Comparison of ENCODE assay signal across 12 cellular contexts in genomic region chr3:94413721-94414106, GRCh38.
DNase-seq lines count a peak whose midpoint lies in the region; ATAC-seq and TF ChIP-seq lines count a peak whose summit lies in the region.
"Had no signal": no experiment of that assay in that cellular context is flagged by ENCODE, and none has a peak within 500 bp of the region (broad histone marks: within the 10 kb centered on the region; RNA-seq: fewer than 3 reads in every experiment).

No MANE protein-coding gene starts in this region.

- no peaks in the 10 kb centered on the region for H3K36me3 Mint-ChIP-seq in activated CD8-positive, alpha-beta memory T cell treated with anti-CD3 and anti-CD28 coated beads, Interleukin-2, amount 10 ng/mL, durations not matched to agents 7 days and 5 days

- H3K4me3 Mint-ChIP-seq in activated CD8-positive, alpha-beta memory T cell treated with anti-CD3 and anti-CD28 coated beads, Interleukin-2, amount 10 ng/mL, durations not matched to agents 7 days and 5 days, result no peak overlapping the region
- H3K4me3 Mint-ChIP-seq: activated CD8-positive, alpha-beta T cell treated with anti-CD3 and anti-CD28 coated beads for 36 hours had no signal

- H3K9me3 Mint-ChIP-seq in activated CD8-positive, alpha-beta memory T cell treated with anti-CD3 and anti-CD28 coated beads, Interleukin-2, amount 10 ng/mL, durations not matched to agents 7 days and 5 days (ENCODE audit: low read depth), result peaks cover 6% of the 10 kb centered on the region
- H3K9me3 Mint-ChIP-seq: activated CD8-positive, alpha-beta T cell treated with anti-CD3 and anti-CD28 coated beads for 36 hours had no signal

- no peak for TF ChIP-seq CTCF in RWPE2 (IDR thresholded peaks at IDR 0.05; ENCODE audit: poor library complexity, severe bottlenecking)
- no peak for TF ChIP-seq CTCF in fibroblast of mammary gland (conservative IDR thresholded peaks at IDR 0.05; ENCODE audit: control insufficient read depth, insufficient read depth, low read depth, low read length)

- DNase-seq in GM04504 (ENCODE audit: low read depth), result peak; percentile 10
- no peak for DNase-seq in RWPE2 (ENCODE audit: low spot score)
- peak; percentile 61 for DNase-seq in fibroblast of mammary gland (ENCODE audit: low read depth)
- DNase-seq in NOMO-1 treated with DMSO at 0.1 percent for 48 hours (lab: John Stamatoyannopoulos, UW; ENCODE audit: unreplicated experiment), result no peak
- no peak for DNase-seq in activated CD8-positive, alpha-beta memory T cell treated with anti-CD3 and anti-CD28 coated beads, Interleukin-2, amount 10 ng/mL, durations not matched to agents 7 days and 5 days
- DNase-seq in SKM-1 (lab: John Stamatoyannopoulos, UW; ENCODE audit: unreplicated experiment), result no peak
- DNase-seq: activated CD8-positive, alpha-beta T cell treated with anti-CD3 and anti-CD28 coated beads for 36 hours; activated effector memory CD4-positive, alpha-beta T cell treated with Interleukin-2 at 50 U/mL for 16 hours; NCI-H146; NCI-H524 had no signal

- CTCF ChIA-PET in activated CD8-positive, alpha-beta memory T cell treated with anti-CD3 and anti-CD28 coated beads, Interleukin-2, amount 10 ng/mL, durations not matched to agents 7 days and 5 days (lab: Charles Lee), result no interaction called here

- peak overlapping the region; percentile 13 for H3K4me2 ChIP-seq in skeletal muscle satellite cell (ENCODE audit: low read length)

- H3K4me1 Mint-ChIP-seq in activated CD8-positive, alpha-beta memory T cell treated with anti-CD3 and anti-CD28 coated beads, Interleukin-2, amount 10 ng/mL, durations not matched to agents 7 days and 5 days, result no peaks in the 10 kb centered on the region

- H3K36me3 ChIP-seq in RWPE2 (ENCODE audit: low read depth), result no peaks in the 10 kb centered on the region
- H3K36me3 ChIP-seq in skeletal muscle satellite cell (ENCODE audit: insufficient read depth, low read length), result no peaks in the 10 kb centered on the region

- H3K27me3 Mint-ChIP-seq in activated CD8-positive, alpha-beta memory T cell treated with anti-CD3 and anti-CD28 coated beads, Interleukin-2, amount 10 ng/mL, durations not matched to agents 7 days and 5 days, result no peaks in the 10 kb centered on the region
- H3K27me3 Mint-ChIP-seq: activated CD8-positive, alpha-beta T cell treated with anti-CD3 and anti-CD28 coated beads for 36 hours had no signal

- H3K27me3 ChIP-seq in RWPE2 (ENCODE audit: insufficient read depth, poor library complexity, severe bottlenecking) (no peaks in the 10 kb centered on the region), skeletal muscle satellite cell (ENCODE audit: control insufficient read depth, insufficient read depth, low read length) (no peaks in the 10 kb centered on the region)

- H3K9ac ChIP-seq in skeletal muscle satellite cell (ENCODE audit: low read depth, low read length), result no peak overlapping the region

- H3K4me1 ChIP-seq in RWPE2 (ENCODE audit: insufficient read depth, poor library complexity, severe bottlenecking) (peaks cover 17% of the 10 kb centered on the region), skeletal muscle satellite cell (ENCODE audit: control insufficient read depth, insufficient read depth, low read length) (peaks cover 16% of the 10 kb centered on the region)

- ATAC-seq in RWPE2 (ENCODE audit: low read depth), result peak; percentile 86
- ATAC-seq in activated CD8-positive, alpha-beta memory T cell treated with anti-CD3 and anti-CD28 coated beads, Interleukin-2, amount 10 ng/mL, durations not matched to agents 7 days and 5 days, result no peak
- no peak for ATAC-seq in GM18907 (IDR thresholded peaks at IDR 0.05; ENCODE audit: unreplicated experiment)
- ATAC-seq: activated CD8-positive, alpha-beta T cell treated with anti-CD3 and anti-CD28 coated beads for 36 hours had no signal

- no peak overlapping the region for H3K4me3 ChIP-seq in RWPE2 (ENCODE audit: severe bottlenecking)
- H3K4me3 ChIP-seq in fibroblast of mammary gland (ENCODE audit: control insufficient read depth, low read depth, low read length), result no peak overlapping the region
- H3K4me3 ChIP-seq in skeletal muscle satellite cell (ENCODE audit: low read length), result no peak overlapping the region

- no peak overlapping the region for H3K27ac Mint-ChIP-seq in activated CD8-positive, alpha-beta memory T cell treated with anti-CD3 and anti-CD28 coated beads, Interleukin-2, amount 10 ng/mL, durations not matched to agents 7 days and 5 days
- H3K27ac Mint-ChIP-seq: activated CD8-positive, alpha-beta T cell treated with anti-CD3 and anti-CD28 coated beads for 36 hours had no signal

- H3K9me3 ChIP-seq in RWPE2 (ENCODE audit: severe bottlenecking), result no peaks in the 10 kb centered on the region
- H3K9me3 ChIP-seq in skeletal muscle satellite cell (replicated peaks; ENCODE audit: low read length), result no peaks in the 10 kb centered on the region

- peak overlapping the region; percentile 56 for H3K27ac ChIP-seq in RWPE2 (ENCODE audit: poor library complexity, severe bottlenecking)

Comparison
In these comparisons a context has a peak if more than half of its experiments do, and no peak if none do; other contexts are left out.
1. DNase-seq: peak in GM04504 (single experiment) and fibroblast of mammary gland (single experiment); none in RWPE2 (single experiment), NOMO-1 treated with DMSO at 0.1 percent for 48 hours (single experiment), activated CD8-positive, alpha-beta memory T cell treated with anti-CD3 and anti-CD28 coated beads, Interleukin-2, amount 10 ng/mL, durations not matched to agents 7 days and 5 days (single experiment) and SKM-1 (single experiment).